ENCODE assay signal across 16 cellular contexts in the genomic region with DNA sequence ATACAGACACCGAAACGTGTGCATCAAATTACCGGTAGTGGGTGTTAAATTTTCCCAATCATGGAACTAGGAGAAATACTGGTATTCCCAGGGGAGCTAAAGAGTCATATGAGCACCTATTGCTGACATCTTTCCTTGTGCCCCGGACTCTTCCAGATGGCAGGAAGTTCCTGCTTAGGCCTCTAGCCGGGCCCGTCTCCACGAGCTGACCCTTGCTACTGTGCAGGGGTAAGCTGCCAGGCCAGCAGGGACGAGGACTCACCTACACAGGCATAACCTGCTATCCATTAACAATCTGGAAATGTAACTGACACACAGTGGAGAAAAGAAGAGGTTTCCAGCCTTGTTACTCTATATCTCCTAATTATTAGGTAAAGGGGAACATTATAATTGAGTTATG. TPM values are rescaled to one million over a fixed set of nuclear protein-coding genes. Genes with fewer than 3 reads are reported as not detected.
DNase-seq lines count a peak whose midpoint lies in the region; ATAC-seq, FAIRE-seq and TF ChIP-seq lines count a peak whose summit lies in the region.
"Had no signal": no experiment of that assay in that cellular context is flagged by ENCODE, and none has a peak within 500 bp of the region (broad histone marks: within the 10 kb centered on the region; RNA-seq: fewer than 3 reads in every experiment).

No MANE protein-coding gene starts in this region.

- H3K36me3 ChIP-seq in IMR-90 (ENCODE audit: control insufficient read depth, insufficient read depth, low read length) (no peaks in the 10 kb centered on the region), neural progenitor cell (no peaks in the 10 kb centered on the region), tibial artery (no peaks in the 10 kb centered on the region), small intestine (ENCODE audit: control insufficient read depth in 2 of 2, insufficient read depth in 2 of 2, low read length in 2 of 2) (no peaks in the 10 kb centered on the region)

- no TSS peak for BruUV-seq in IMR-90 (replicated peaks; lab: Mats Ljungman, UMichigan)

- ATAC-seq in IMR-90 (ENCODE audit: low read depth) = no peak
- peak; percentile 57 for ATAC-seq in WTC11
- no peak for ATAC-seq in GM21447 (IDR thresholded peaks at IDR 0.05; ENCODE audit: unreplicated experiment)

- H3K14ac ChIP-seq in IMR-90 (replicated peaks; ENCODE audit: low read depth, low read length) = no peak overlapping the region

- POLR2A ChIA-PET in IMR-90 (lab: Charles Lee; ENCODE audit: unreplicated experiment) = no interaction called here
- POLR2A ChIA-PET in WTC11 (lab: Charles Lee) = no interaction called here

- H3K9me3 Mint-ChIP-seq in WTC11 = peaks cover 16% of the 10 kb centered on the region
- H3K9me3 Mint-ChIP-seq in endothelial cell (ENCODE audit: unreplicated experiment) = peaks cover 5% of the 10 kb centered on the region
- H3K9me3 Mint-ChIP-seq in neural progenitor cell = peaks cover 4% of the 10 kb centered on the region
- H3K9me3 Mint-ChIP-seq: CD4-positive, alpha-beta T cell; HFFc6 had no signal

- H3K27me3 ChIP-seq in IMR-90 (ENCODE audit: control insufficient read depth, insufficient read depth, low read length) (no peaks in the 10 kb centered on the region), neural progenitor cell (no peaks in the 10 kb centered on the region), tibial artery (no peaks in the 10 kb centered on the region), small intestine (ENCODE audit: control insufficient read depth in 2 of 2, insufficient read depth in 2 of 2, low read length in 2 of 2) (no peaks in the 10 kb centered on the region)

- dilution Hi-C loops in IMR-90 (cut with HindIII; ENCODE audit: low sequenced_read_pairs, unreplicated experiment) = no loop called here

- H4K91ac ChIP-seq in IMR-90 (ENCODE audit: insufficient read depth, low read depth, low read length) = no peak overlapping the region

- H2AFZ ChIP-seq in IMR-90 (replicated peaks; ENCODE audit: low read length, poor library complexity) = no peak overlapping the region
- H2AFZ ChIP-seq in neural progenitor cell (replicated peaks) = peak overlapping the region; percentile 92

- no peak for TF ChIP-seq RAD21 in IMR-90 (IDR thresholded peaks at IDR 0.05; ENCODE audit: low read length)

- H2BK20ac ChIP-seq in IMR-90 (ENCODE audit: low read depth, low read length) = peak overlapping the region; percentile 39; the same call in 1 of the 2 replicates

- H3K4me3 ChIP-seq in IMR-90 (ENCODE audit: insufficient read depth, low read depth, low read length) (no peak overlapping the region), neural progenitor cell (no peak overlapping the region), tibial artery (no peak overlapping the region), small intestine (ENCODE audit: low read depth in 1 of 2, low read length in 2 of 2) (no peak overlapping the region)

- no peak overlapping the region for H2BK5ac ChIP-seq in IMR-90 (ENCODE audit: low read depth, low read length, poor library complexity, severe bottlenecking)

- no peak overlapping the region for H3K23ac ChIP-seq in IMR-90 (ENCODE audit: low read depth, low read length)

- TF ChIP-seq CTCF in IMR-90 (conservative IDR thresholded peaks at IDR 0.05; ENCODE audit: low read depth, low read length) (no peak), WTC11 (IDR thresholded peaks at IDR 0.05) (no peak), endothelial cell (IDR thresholded peaks at IDR 0.05; ENCODE audit: unreplicated experiment) (no peak), neural progenitor cell (IDR thresholded peaks at IDR 0.05) (no peak), tibial artery (IDR thresholded peaks at IDR 0.05) (no peak)

- CTCF ChIA-PET in IMR-90 (lab: Yijun Ruan, JAX) (interaction anchor here (1.2 kb wide), 1 partner anchor 69 kb away, joined by 5 read pairs; no protein-coding TSS in a partner anchor), WTC11 (lab: Charles Lee) (interaction anchor here (1.0 kb wide), 1 partner anchor 72 kb away, joined by 4 read pairs; no protein-coding TSS in a partner anchor)

- H3K27ac Mint-ChIP-seq in WTC11 = no peak overlapping the region
- H3K27ac Mint-ChIP-seq in endothelial cell (ENCODE audit: unreplicated experiment) = peak overlapping the region; percentile 90
- H3K27ac Mint-ChIP-seq in neural progenitor cell = no peak overlapping the region
- H3K27ac Mint-ChIP-seq: B cell; CD4-positive, alpha-beta T cell had no signal

- H3K9me3 ChIP-seq in IMR-90 (ENCODE audit: control insufficient read depth, insufficient read depth, low read length) (no peaks in the 10 kb centered on the region), neural progenitor cell (ENCODE audit: low read depth) (no peaks in the 10 kb centered on the region), tibial artery (no peaks in the 10 kb centered on the region), small intestine (ENCODE audit: control insufficient read depth, low read depth) (no peaks in the 10 kb centered on the region)

- H3K27ac ChIP-seq in IMR-90 (ENCODE audit: insufficient read depth, low read length) (no peak overlapping the region), neural progenitor cell (no peak overlapping the region), tibial artery (no peak overlapping the region), small intestine (ENCODE audit: low read depth in 1 of 2, low read length in 1 of 2) (no peak overlapping the region)

- H2AK9ac ChIP-seq in IMR-90 (replicated peaks; ENCODE audit: low read depth, low read length, poor library complexity) = no peak overlapping the region

- H3K79me1 ChIP-seq in IMR-90 (ENCODE audit: low read depth in 1 of 2, low read length in 2 of 2) = no peaks in the 10 kb centered on the region

- H3K4me1 ChIP-seq in IMR-90 (ENCODE audit: control insufficient read depth, insufficient read depth, low read length) = peaks cover 7% of the 10 kb centered on the region
- peaks cover 4% of the 10 kb centered on the region for H3K4me1 ChIP-seq in neural progenitor cell
- H3K4me1 ChIP-seq in tibial artery = peaks cover 0 to 12% (median 8%) of the 10 kb centered on the region in 4 donors
- H3K4me1 ChIP-seq in small intestine (ENCODE audit: control insufficient read depth in 2 of 2, insufficient read depth in 1 of 2, low read depth in 1 of 2, low read length in 1 of 2) = no peaks in the 10 kb centered on the region

- no peak overlapping the region for H3K9ac ChIP-seq in IMR-90 (ENCODE audit: low read depth, low read length)
- no peak overlapping the region for H3K9ac ChIP-seq in neural progenitor cell

- no peak for FAIRE-seq in small intestine (lab: Jason Lieb, UNC)
- FAIRE-seq: A204.1 had no signal

- H3K9me1 ChIP-seq in IMR-90 (ENCODE audit: insufficient read depth, low read length) = peaks cover 5% of the 10 kb centered on the region; the same call in 1 of the 2 replicates

- peak overlapping the region; percentile 44; the same call in 1 of the 2 replicates for H4K5ac ChIP-seq in IMR-90 (ENCODE audit: low read depth, low read length)

- peak overlapping the region; percentile 60 for H3K4ac ChIP-seq in IMR-90 (ENCODE audit: low read depth, low read length)

- H4K8ac ChIP-seq in IMR-90 (ENCODE audit: low read depth in 2 of 2, low read length in 2 of 2) = no peak overlapping the region

- intact Hi-C loops in IMR-90 (cut with micrococcal nuclease) (no loop called here), tibial artery (cut with DNase I; ENCODE audit: low total_unique reads) (no loop called here)

- H3K36me3 Mint-ChIP-seq in WTC11 (peaks cover 7% of the 10 kb centered on the region), endothelial cell (ENCODE audit: low read depth, unreplicated experiment) (peaks cover 9% of the 10 kb centered on the region), neural progenitor cell (no peaks in the 10 kb centered on the region)

- in situ Hi-C loops in IMR-90 (cut with MboI; ENCODE audit: low sequenced_read_pairs) = loop anchor here (25.0 kb wide), 1 partner anchor 395 kb away; no protein-coding TSS in a partner anchor

- H2BK15ac ChIP-seq in IMR-90 (ENCODE audit: low read depth, low read length) = no peak overlapping the region

- H3K79me2 ChIP-seq in neural progenitor cell (ENCODE audit: low read depth) = no peaks in the 10 kb centered on the region

- 0 out of 2 replicates have a peak overlapping the region, but pooled peaks have one; percentile 20 for H3K18ac ChIP-seq in IMR-90 (ENCODE audit: low read depth, low read length)

- H3K4me1 Mint-ChIP-seq in WTC11 = peaks cover 15% of the 10 kb centered on the region
- peaks cover 40% of the 10 kb centered on the region for H3K4me1 Mint-ChIP-seq in endothelial cell (ENCODE audit: unreplicated experiment)
- peaks cover 7% of the 10 kb centered on the region for H3K4me1 Mint-ChIP-seq in neural progenitor cell
- H3K4me1 Mint-ChIP-seq: B cell had no signal

- no peaks in the 10 kb centered on the region for H3F3A ChIP-seq in neural progenitor cell (ENCODE audit: low read depth)

- no peak overlapping the region for H3K4me2 ChIP-seq in IMR-90 (ENCODE audit: low read depth, low read length)
- no peak overlapping the region for H3K4me2 ChIP-seq in neural progenitor cell

- H3K27me3 Mint-ChIP-seq in WTC11 (ENCODE audit: low read depth) (no peaks in the 10 kb centered on the region), endothelial cell (ENCODE audit: unreplicated experiment) (peaks cover 5% of the 10 kb centered on the region), neural progenitor cell (ENCODE audit: insufficient read depth, low read depth) (peaks cover 5% of the 10 kb centered on the region)
- H3K27me3 Mint-ChIP-seq: CD4-positive, alpha-beta T cell had no signal

- no peak for DNase-seq in IMR-90
- no peak for DNase-seq in WTC11 (ENCODE audit: low spot score)
- no peak for DNase-seq in endothelial cell (ENCODE audit: low spot score)
- no peak for DNase-seq in neural progenitor cell (ENCODE audit: low spot score)
- DNase-seq in tibial artery = no peak
- no peak for DNase-seq in small intestine
- no peak for DNase-seq in pons (ENCODE audit: low spot score)
- DNase-seq: C1 segment of cervical spinal cord; Calu3; CD4-positive, alpha-beta T cell; DMS 273 treated with DMSO at 0.1 percent for 48 hours; HCEC 1CT; HFFc6 had no signal

- H3K4me3 Mint-ChIP-seq in WTC11 (no peak overlapping the region), endothelial cell (ENCODE audit: unreplicated experiment) (no peak overlapping the region), neural progenitor cell (no peak overlapping the region)
- H3K4me3 Mint-ChIP-seq: B cell; CD4-positive, alpha-beta T cell; HFFc6 had no signal

- H3K56ac ChIP-seq in IMR-90 (ENCODE audit: extremely low read depth, insufficient read depth, low read length) = no peak overlapping the region

- WGBS in IMR-90 (ENCODE audit: extremely low coverage in 2 of 2, insufficient read length in 1 of 2), 2 experiments = 90% methylated on average over 3 of the region's 8 CpGs; no CpG with 5 or more reads in 1 of the 2 experiments
- 79 to 86% (median 82%) methylated on average over 8 of the region's 8 CpGs for WGBS in small intestine, 3 donors

- no peak overlapping the region for H2AK5ac ChIP-seq in IMR-90 (ENCODE audit: low read depth, low read length)

- no peaks in the 10 kb centered on the region for H4K20me1 ChIP-seq in IMR-90 (ENCODE audit: insufficient read depth, low read length)
- H4K20me1 ChIP-seq in neural progenitor cell (ENCODE audit: low read depth) = no peaks in the 10 kb centered on the region

- no peak overlapping the region for H2BK120ac ChIP-seq in IMR-90 (ENCODE audit: low read depth, low read length)

- TF ChIP-seq POLR2A in IMR-90 (IDR thresholded peaks at IDR 0.05; ENCODE audit: low read depth, low read length) = no peak

RNA-seq across cellular contexts. Expression of gene SSBP2, which starts 16.2 kb away (rescaled TPM):
- total RNA-seq in IMR-90 (2012; rRNA removed) (33.6 and 42.7 TPM in 2 replicates), WTC11 (2021) (24.9 to 29.7 TPM (median 27.8 TPM) in 3 replicates), endothelial cell (ENCODE audit: unreplicated experiment) (149 TPM), neural progenitor cell (ENCODE audit: low replicate concordance) (156 and 175 TPM in 2 replicates)
- polyA plus RNA-seq in IMR-90 (2012; rRNA removed) (35.0 and 38.4 TPM in 2 replicates), small intestine (10 to 100 TPM in 2 of 3 donors, 1 to 10 TPM in 1; 2.9 to 11.9 (median 11.8) TPM)
- polyA plus RNA-seq in IMR-90 (2012; cell fraction: cytosol; rRNA removed) = 14.1 and 16.7 TPM in 2 replicates
- 15.5 and 49.1 TPM in 2 replicates for polyA plus RNA-seq in IMR-90 (2012; cell fraction: nucleus; rRNA removed; ENCODE audit: low replicate concordance)
